19 cellular contexts compared by ENCODE assay signal in genomic region chr3:31218082-31218481, GRCh38.
"Had no signal": no experiment of that assay in that cellular context is flagged by ENCODE, and none has a peak within 500 bp of the region (broad histone marks: within the 10 kb centered on the region; RNA-seq: fewer than 3 reads in every experiment).

No MANE protein-coding gene starts in this region.

- H3K27ac Mint-ChIP-seq: activated B cell treated with CpG ODN at 0.5 μM for 24 hours, endodermal cell had no signal

- H3K27me3 Mint-ChIP-seq: activated B cell treated with CpG ODN at 0.5 μM for 24 hours; central memory CD8-positive, alpha-beta T cell had no signal

- H3K4me3 Mint-ChIP-seq: activated B cell treated with CpG ODN at 0.5 μM for 24 hours; central memory CD8-positive, alpha-beta T cell; endodermal cell had no signal

- ATAC-seq: foreskin keratinocyte; left cardiac atrium; mucosa of descending colon; naive thymus-derived CD4-positive, alpha-beta T cell; pancreas; right lobe of liver had no signal

- H3K9me3 Mint-ChIP-seq: activated B cell treated with CpG ODN at 0.5 μM for 24 hours, endodermal cell had no signal

- DNase-seq: activated B cell treated with CpG ODN at 0.5 μM for 24 hours; activated CD4-positive, alpha-beta T cell treated with anti-CD3 and anti-CD28 coated beads, Interleukin-2, amount 50 U/mL, for 1 hour; activated gamma-delta T cell; colonic mucosa; endodermal cell; foreskin keratinocyte; glutamatergic neuron; hippocampal formation; left cardiac atrium; mesenchymal stem cell; mucosa of descending colon; naive thymus-derived CD4-positive, alpha-beta T cell; pancreas; right lobe of liver; small intestine; stimulated activated CD4-positive, alpha-beta T cell treated with anti-CD3 and anti-CD28 coated beads, Interleukin-15, amount 100 ng/mL, for 24 hours; stimulated activated CD4-positive, alpha-beta T cell treated with anti-CD3 and anti-CD28 coated beads, Interleukin-2, amount 100 ng/mL, for 48 hours; T-helper 9 cell had no signal

- H3K4me1 Mint-ChIP-seq: endodermal cell had no signal
